ENCODE assay signal across 9 cellular contexts in the genomic region with DNA sequence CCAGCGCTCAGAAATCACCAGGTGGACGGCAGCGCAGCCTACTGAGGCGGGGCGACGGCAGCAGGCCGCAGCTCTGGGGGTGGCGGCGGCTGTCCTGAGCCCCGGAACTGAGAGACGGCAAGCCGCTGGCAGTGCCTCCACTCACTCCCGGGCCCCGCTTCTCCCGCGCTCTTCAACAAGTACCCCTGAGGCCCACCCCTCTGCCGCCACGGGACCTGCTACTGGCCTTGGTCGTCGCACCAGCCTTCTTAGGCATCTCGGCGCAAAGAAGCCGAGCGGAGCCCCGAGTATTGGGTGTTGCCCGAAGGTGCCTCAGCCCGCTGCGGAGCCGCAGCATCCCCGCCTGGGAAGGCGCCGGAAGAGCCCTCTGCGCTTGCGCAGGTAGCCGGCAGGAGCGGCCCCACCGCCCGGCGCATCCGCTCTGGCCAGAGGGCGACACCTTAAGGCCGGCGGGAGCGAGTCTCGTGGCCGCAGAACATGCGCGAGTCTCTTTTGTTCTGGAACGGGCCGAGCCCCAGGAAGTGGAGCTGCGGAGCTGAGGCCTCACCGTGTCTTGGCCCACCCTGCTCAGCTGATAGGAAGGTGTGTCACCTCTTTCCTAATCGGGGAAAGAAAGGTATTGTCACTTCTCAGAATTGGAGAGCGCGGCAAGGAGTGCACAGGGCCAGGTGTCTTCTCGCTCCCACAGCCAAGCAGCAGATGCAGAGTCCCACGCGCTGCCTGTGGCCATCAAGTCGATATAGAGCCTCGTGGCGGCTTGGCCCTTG. TPM values are rescaled to one million over a fixed set of nuclear protein-coding genes. Genes with fewer than 3 reads are reported as not detected.
DNase-seq lines count a peak whose midpoint lies in the region; ATAC-seq, FAIRE-seq and TF ChIP-seq lines count a peak whose summit lies in the region.
"Had no signal": no experiment of that assay in that cellular context is flagged by ENCODE, and none has a peak within 500 bp of the region (broad histone marks: within the 10 kb centered on the region; RNA-seq: fewer than 3 reads in every experiment).

C15orf40 (minus strand) TSS at position 369 of the 767 bp plus-strand sequence; CDS start at position 337, 32 bp downstream.

- H3K4me3 ChIP-seq in WERI-Rb-1 (ENCODE audit: low read depth, low read length) (peak within 1 kb of the TSS; percentile 67), breast epithelium (peak within 1 kb of the TSS; percentile 92 to 99 (median 93)), iPS-20b (ENCODE audit: low read length) (peak within 1 kb of the TSS; percentile 71), small intestine (ENCODE audit: low read depth in 1 of 2, low read length in 2 of 2) (peak within 1 kb of the TSS; percentile 93 to 94)

- H3K4me1 ChIP-seq in breast epithelium: peaks cover 0 to 15% of the 10 kb centered on the region in 2 donors
- no peaks in the 10 kb centered on the region for H3K4me1 ChIP-seq in iPS-20b (ENCODE audit: insufficient read depth, low read length)
- H3K4me1 ChIP-seq in small intestine (ENCODE audit: control insufficient read depth in 2 of 2, insufficient read depth in 1 of 2, low read depth in 1 of 2, low read length in 1 of 2): peaks cover 6 to 15% of the 10 kb centered on the region in 2 donors

- ATAC-seq in GM18870 (IDR thresholded peaks at IDR 0.05; ENCODE audit: unreplicated experiment): peak; percentile 77
- ATAC-seq in HG03108 (IDR thresholded peaks at IDR 0.05; ENCODE audit: unreplicated experiment): peak; percentile 91

- H3K36me3 ChIP-seq in WERI-Rb-1 (peaks cover 40% of the 10 kb centered on the region), breast epithelium (no peaks in the 10 kb centered on the region), iPS-20b (ENCODE audit: insufficient read depth, low read depth, low read length) (peaks cover 24% of the 10 kb centered on the region), small intestine (ENCODE audit: control insufficient read depth in 2 of 2, insufficient read depth in 2 of 2, low read length in 2 of 2) (peaks cover 6 to 11% of the 10 kb centered on the region in 2 donors)

- peak; percentile 74 for TF ChIP-seq POLR2A in breast epithelium (IDR thresholded peaks at IDR 0.05)

- peak within 1 kb of the TSS; percentile 80 for H3K9ac ChIP-seq in iPS-20b (ENCODE audit: low read depth, low read length)

- peak within 1 kb of the TSS; percentile 90 for H3K27ac ChIP-seq in WERI-Rb-1
- peak within 1 kb of the TSS; percentile 82 to 93 for H3K27ac ChIP-seq in breast epithelium
- no peak within 1 kb of the TSS for H3K27ac ChIP-seq in iPS-20b (ENCODE audit: low read length)
- peak within 1 kb of the TSS; percentile 53 to 86 for H3K27ac ChIP-seq in small intestine (ENCODE audit: low read depth in 1 of 2, low read length in 1 of 2)

- intact Hi-C loops in breast epithelium (cut with DNase I; ENCODE audit: low total_unique reads): no loop called here

- no peaks in the 10 kb centered on the region for H3K27me3 ChIP-seq in WERI-Rb-1 (ENCODE audit: insufficient read depth, low read depth, severe bottlenecking)
- no peaks in the 10 kb centered on the region for H3K27me3 ChIP-seq in breast epithelium
- H3K27me3 ChIP-seq in iPS-20b (ENCODE audit: insufficient read depth, low read length): no peaks in the 10 kb centered on the region
- H3K27me3 ChIP-seq in small intestine (ENCODE audit: control insufficient read depth in 2 of 2, insufficient read depth in 2 of 2, low read length in 2 of 2): no peaks in the 10 kb centered on the region

- WGBS in small intestine, 3 donors: 1% methylated on average over 55 to 61 of the region's 61 CpGs

- TF ChIP-seq CTCF in WERI-Rb-1 (IDR thresholded peaks at IDR 0.05; ENCODE audit: low read depth, low read length) (peak; percentile 82), breast epithelium (IDR thresholded peaks at IDR 0.05) (peak in 2 of 3 donors; percentile 57 to 63)

- no peak for FAIRE-seq in small intestine (lab: Jason Lieb, UNC)
- FAIRE-seq: TTC549 had no signal

- peak; percentile 98 for DNase-seq in AG08395 (ENCODE audit: low spot score)
- DNase-seq in NCI-H2171 (lab: John Stamatoyannopoulos, UW): peak; percentile 80
- peak; percentile 92 for DNase-seq in WERI-Rb-1
- peak; percentile 76 to 89 for DNase-seq in breast epithelium (ENCODE audit: low spot score in 2 of 2)
- peak; percentile 93 for DNase-seq in small intestine

- H3K9me3 ChIP-seq in WERI-Rb-1 (ENCODE audit: severe bottlenecking) (no peaks in the 10 kb centered on the region), breast epithelium (no peaks in the 10 kb centered on the region), iPS-20b (ENCODE audit: insufficient read depth, low read depth, low read length) (no peaks in the 10 kb centered on the region), small intestine (ENCODE audit: control insufficient read depth, low read depth) (no peaks in the 10 kb centered on the region)

RNA-seq across cellular contexts. Expression of gene C15orf40, which starts in this region (rescaled TPM):
- 10 to 100 TPM; 10.2 to 26.8 (median 14.6) TPM for total RNA-seq in breast epithelium
- polyA plus RNA-seq in small intestine: 10 to 100 TPM; 21.8 to 53.5 (median 34.0) TPM
